ENCODE assay signal across 29 cellular contexts in the genomic region with DNA sequence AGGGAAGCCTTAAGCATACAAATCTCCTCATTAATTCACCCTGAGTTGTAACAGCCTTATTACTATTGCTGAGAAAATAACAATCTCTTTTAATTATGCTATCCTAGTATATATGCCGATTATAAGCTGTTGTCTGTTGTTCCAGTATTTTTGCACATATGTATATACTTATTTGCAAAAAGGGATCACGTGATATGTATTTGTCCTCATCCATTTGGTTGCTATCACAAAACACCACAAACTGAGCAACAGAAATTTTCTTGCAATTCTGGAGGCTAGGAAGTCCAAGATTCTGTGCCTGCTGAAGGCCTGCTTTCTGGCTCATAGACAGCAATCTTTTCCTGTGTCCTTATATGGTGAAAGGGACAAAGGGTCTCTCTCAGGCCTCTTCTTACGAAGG.
"Had no signal": no experiment of that assay in that cellular context is flagged by ENCODE, and none has a peak within 500 bp of the region (broad histone marks: within the 10 kb centered on the region; RNA-seq: fewer than 3 reads in every experiment).

No MANE protein-coding gene starts in this region.

- H3K9me3 Mint-ChIP-seq: natural killer cell; nephron progenitor cell; neural progenitor cell; stimulated activated effector memory CD8-positive, alpha-beta T cell treated with anti-CD3 and anti-CD28 coated beads, Interleukin-12 subunit alpha, Interleukin-12 subunit beta, amount 100 ng/mL, for 72 hours had no signal

- DNase-seq: hypothalamus; immature natural killer cell; kidney; left colon; left lung; lower lobe of right lung; mesendoderm; naive B cell; natural killer cell; nephron progenitor cell; occipital lobe; psoas muscle; spleen; stimulated activated CD4-positive, alpha-beta T cell treated with anti-CD3 and anti-CD28 coated beads, Interleukin-4, amount 100 ng/mL, for 24 hours; stimulated activated naive CD4-positive, alpha-beta T cell treated with Interleukin-2 at 50 U/mL for 16 hours; stimulated activated naive CD8-positive, alpha-beta T cell treated with anti-CD3 and anti-CD28 coated beads, Interleukin-15, amount 100 ng/mL, for 72 hours; substantia nigra; uterus had no signal

- H3K4me1 ChIP-seq: neural progenitor cell, parathyroid adenoma, psoas muscle, right atrium auricular region, uterus had no signal

- H3K4me3 Mint-ChIP-seq: immature natural killer cell; mesothelial cell of epicardium; natural killer cell; nephron progenitor cell; neural progenitor cell; stimulated activated effector memory CD8-positive, alpha-beta T cell treated with anti-CD3 and anti-CD28 coated beads, Interleukin-12 subunit alpha, Interleukin-12 subunit beta, amount 100 ng/mL, for 72 hours; stimulated activated naive CD8-positive, alpha-beta T cell treated with anti-CD3 and anti-CD28 coated beads, Interleukin-15, amount 100 ng/mL, for 72 hours; type B pancreatic cell had no signal

- H3K27me3 Mint-ChIP-seq: naive B cell, type B pancreatic cell had no signal

- H3K79me2 ChIP-seq: parathyroid adenoma had no signal

- H3K9ac ChIP-seq: neural progenitor cell, parathyroid adenoma had no signal

- H3K36me3 Mint-ChIP-seq: mesothelial cell of epicardium; natural killer cell; neural progenitor cell; stimulated activated effector memory CD8-positive, alpha-beta T cell treated with anti-CD3 and anti-CD28 coated beads, Interleukin-12 subunit alpha, Interleukin-12 subunit beta, amount 100 ng/mL, for 72 hours had no signal

- H3K4me1 Mint-ChIP-seq: stimulated activated effector memory CD8-positive, alpha-beta T cell treated with anti-CD3 and anti-CD28 coated beads, Interleukin-12 subunit alpha, Interleukin-12 subunit beta, amount 100 ng/mL, for 72 hours had no signal

- H3K4me3 ChIP-seq: left lung, lower lobe of right lung, neural progenitor cell, psoas muscle, right atrium auricular region, skin epidermis, spleen, tibial nerve, uterus had no signal

- H3K27ac ChIP-seq: left lung, lower lobe of right lung, neural progenitor cell, neutrophil, parathyroid adenoma, psoas muscle, right atrium auricular region, skin epidermis, spleen, tibial nerve, uterus had no signal

- H3K9me3 ChIP-seq: left lung, lower lobe of right lung, neutrophil, psoas muscle, right atrium auricular region, spleen, tibial nerve, uterus had no signal

- H3K4me2 ChIP-seq: neural progenitor cell had no signal

- H3K36me3 ChIP-seq: left lung, lower lobe of right lung, neural progenitor cell, neutrophil, right atrium auricular region, spleen, tibial nerve, uterus had no signal

- ATAC-seq: left colon; left lung; lower lobe of right lung; natural killer cell; psoas muscle; sciatic nerve; stimulated activated effector memory CD8-positive, alpha-beta T cell treated with anti-CD3 and anti-CD28 coated beads, Interleukin-12 subunit alpha, Interleukin-12 subunit beta, amount 100 ng/mL, for 72 hours; stimulated activated naive CD8-positive, alpha-beta T cell treated with anti-CD3 and anti-CD28 coated beads, Interleukin-15, amount 100 ng/mL, for 72 hours had no signal

- H3K27me3 ChIP-seq: left lung, neural progenitor cell, neutrophil, right atrium auricular region, spleen, tibial nerve, uterus had no signal

- FAIRE-seq: islet of Langerhans, kidney had no signal

- H2AFZ ChIP-seq: parathyroid adenoma had no signal

- H3K27ac Mint-ChIP-seq: immature natural killer cell; mesothelial cell of epicardium; natural killer cell; nephron progenitor cell; neural progenitor cell; stimulated activated effector memory CD8-positive, alpha-beta T cell treated with anti-CD3 and anti-CD28 coated beads, Interleukin-12 subunit alpha, Interleukin-12 subunit beta, amount 100 ng/mL, for 72 hours; type B pancreatic cell had no signal
